ENCODE assay signal across 17 cellular contexts in genomic region chrX:115966920-115967319, GRCh38.
A peak's percentile ranks its signal among the peaks of the same experiment; 100 is the strongest.
DNase-seq lines count a peak whose midpoint lies in the region; FAIRE-seq and TF ChIP-seq lines count a peak whose summit lies in the region.
"Had no signal": no experiment of that assay in that cellular context is flagged by ENCODE, and none has a peak within 500 bp of the region (broad histone marks: within the 10 kb centered on the region; RNA-seq: fewer than 3 reads in every experiment).

No MANE protein-coding gene starts in this region.

- H4K91ac ChIP-seq in H1 (replicated peaks; ENCODE audit: insufficient read length, low read length), result no peak overlapping the region

- no peak for FAIRE-seq in H1 (lab: Jason Lieb, UNC)
- no peak for FAIRE-seq in H54 (lab: Jason Lieb, UNC)
- FAIRE-seq: urothelium cell line had no signal

- no peaks in the 10 kb centered on the region for H4K20me1 ChIP-seq in H1 (replicated peaks in 1 of 2; ENCODE audit: control insufficient read depth in 1 of 2, insufficient read depth in 2 of 2, low read length in 2 of 2)

- no peak overlapping the region for H2AK5ac ChIP-seq in H1 (ENCODE audit: low read depth, low read length)

- no peak for TF ChIP-seq RAD21 in H1 (IDR thresholded peaks at IDR 0.05 in 1 of 2, conservative IDR thresholded peaks at IDR 0.05 in 1 of 2; ENCODE audit: low read depth in 2 of 2, low read length in 2 of 2)

- H2BK20ac ChIP-seq in H1 (ENCODE audit: low read length), result no peak overlapping the region

- H2BK12ac ChIP-seq in H1 (ENCODE audit: low read depth, low read length), result no peak overlapping the region

- H3K56ac ChIP-seq in H1 (replicated peaks; ENCODE audit: insufficient read length, low read depth, low read length), result no peak overlapping the region

- H3K4me1 ChIP-seq in BE2C, result no peaks in the 10 kb centered on the region
- H3K4me1 ChIP-seq in HAP-1, result peaks cover 9% of the 10 kb centered on the region; the same call in 1 of the 2 replicates
- H3K4me1 ChIP-seq in H1 (replicated peaks in 1 of 4; ENCODE audit: control insufficient read depth in 3 of 4, insufficient read depth in 4 of 4, low read length in 3 of 4), result peaks cover 0 to 5% (median 4%) of the 10 kb centered on the region in 4 experiments; a peak in 2 of 7 replicates
- H3K4me1 ChIP-seq: pancreas had no signal

- H3K27ac ChIP-seq in H1 (ENCODE audit: low read depth, low read length), result no peak overlapping the region
- H3K27ac ChIP-seq: pancreas had no signal

- no peak overlapping the region for H2BK5ac ChIP-seq in H1 (ENCODE audit: low read depth, low read length)

- TF ChIP-seq EP300 in H1 (IDR thresholded peaks at IDR 0.05; ENCODE audit: borderline replicate concordance in 1 of 2, low read depth in 2 of 2, low read length in 2 of 2), result no peak

- no peak for TF ChIP-seq CTCF in BE2C (IDR thresholded peaks at IDR 0.05; ENCODE audit: low read depth, low read length)
- no peak for TF ChIP-seq CTCF in H1 (IDR thresholded peaks at IDR 0.05; ENCODE audit: control extremely low read depth in 1 of 3, insufficient read depth in 1 of 3, low read depth in 1 of 3, low read length in 3 of 3)

- no peak overlapping the region for H3K9ac ChIP-seq in H1 (replicated peaks in 1 of 4; ENCODE audit: extremely low read depth in 1 of 4, low read depth in 3 of 4, low read length in 3 of 4)

- no peak overlapping the region for H4K8ac ChIP-seq in H1 (ENCODE audit: extremely low read depth, insufficient read depth, low read length)

- H2BK120ac ChIP-seq in H1 (replicated peaks; ENCODE audit: low read depth, low read length), result no peak overlapping the region

- H3K23ac ChIP-seq in H1 (ENCODE audit: insufficient read length), result no peak overlapping the region

- no peak overlapping the region for H3K4ac ChIP-seq in H1 (replicated peaks; ENCODE audit: insufficient read length, low read depth, low read length)

- H3K36me3 ChIP-seq in BE2C (no peaks in the 10 kb centered on the region), HAP-1 (replicated peaks) (no peaks in the 10 kb centered on the region; the same call in 1 of the 2 replicates), H1 (ENCODE audit: control insufficient read depth in 2 of 4, insufficient read depth in 4 of 4, low read length in 3 of 4) (no peaks in the 10 kb centered on the region)
- H3K36me3 ChIP-seq: pancreas had no signal

- peaks cover 13 to 67% of the 10 kb centered on the region in 2 experiments for H3K79me2 ChIP-seq in H1 (ENCODE audit: control insufficient read depth in 1 of 2, insufficient read depth in 2 of 2, low read length in 2 of 2)

- CTCF ChIA-PET in H1 (lab: Charles Lee; ENCODE audit: partially characterized antibody), result interaction anchor here (0.6 kb wide), 1 partner anchor 22 kb away, joined by 3 read pairs; no protein-coding TSS in a partner anchor

- no peak overlapping the region for H4K5ac ChIP-seq in H1 (ENCODE audit: insufficient read length, low read depth, low read length)

- H3K27me3 ChIP-seq in BE2C, result no peaks in the 10 kb centered on the region
- no peaks in the 10 kb centered on the region for H3K27me3 ChIP-seq in HAP-1 (ENCODE audit: low read depth)
- no peaks in the 10 kb centered on the region for H3K27me3 ChIP-seq in H1 (replicated peaks in 1 of 4; ENCODE audit: control insufficient read depth in 3 of 4, extremely low read depth in 1 of 4, insufficient read depth in 3 of 4, low read length in 3 of 4)

- H2AFZ ChIP-seq in H1 (ENCODE audit: low read length), result no peak overlapping the region

- H3K14ac ChIP-seq in H1 (ENCODE audit: insufficient read length), result no peak overlapping the region

- H3K9me3 ChIP-seq in BE2C, result no peaks in the 10 kb centered on the region
- peaks cover 2% of the 10 kb centered on the region; the same call in 1 of the 2 replicates for H3K9me3 ChIP-seq in HAP-1
- H3K9me3 ChIP-seq in H1 (ENCODE audit: insufficient read depth in 2 of 2, low read depth in 1 of 2, low read length in 1 of 2), result no peaks in the 10 kb centered on the region
- H3K9me3 ChIP-seq: pancreas had no signal

- WGBS in H1 (ENCODE audit: extremely low coverage in 1 of 2, insufficient coverage in 1 of 2, insufficient read length in 1 of 2, insufficient replicate concordance in 2 of 2, low coverage in 1 of 2, low lambda C conversion rate in 2 of 2, missing lambda C conversion rate in 1 of 2), 2 experiments, result 84% methylated on average over 11 of the region's 11 CpGs; no CpG with 5 or more reads in 1 of the 2 experiments

- in situ Hi-C loops in HAP-1 (cut with MboI; ENCODE audit: low sequenced_read_pairs), result no loop called here

- no peaks in the 10 kb centered on the region; the same call in 1 of the 2 replicates for H3K79me1 ChIP-seq in H1 (ENCODE audit: low read depth, low read length)

- H3K4me2 ChIP-seq in H1 (ENCODE audit: insufficient read depth in 1 of 2, low read depth in 2 of 2, low read length in 2 of 2), result peak overlapping the region; percentile 33 to 83

- H3K18ac ChIP-seq in H1 (ENCODE audit: extremely low read depth, low read length), result no peak overlapping the region

- no peaks in the 10 kb centered on the region for H3K23me2 ChIP-seq in H1 (ENCODE audit: low read depth, low read length)

- H3K4me3 ChIP-seq in BE2C (ENCODE audit: low read depth, low read length) (peak overlapping the region; percentile 78), HAP-1 (peak overlapping the region; percentile 88), H1 (ENCODE audit: extremely low read depth in 1 of 4, insufficient read depth in 2 of 4, low read depth in 3 of 4, low read length in 4 of 4) (peak overlapping the region in 2 of 4 experiments; percentile 89 to 92; a peak in 3 of 8 replicates)
- H3K4me3 ChIP-seq: pancreas had no signal

- POLR2A ChIA-PET in H1 (lab: Charles Lee; ENCODE audit: partially characterized antibody), result interaction anchor here (0.7 kb wide), 1 partner anchor 552 kb away, joined by 3 read pairs; no protein-coding TSS in a partner anchor

- TF ChIP-seq POLR2A in H1 (IDR thresholded peaks at IDR 0.05; ENCODE audit: control extremely low read depth in 1 of 2, low read depth in 2 of 2, low read length in 2 of 2), result no peak
- no peak for TF ChIP-seq POLR2A in H54 (IDR thresholded peaks at IDR 0.05; ENCODE audit: low read depth, low read length)

- H2BK15ac ChIP-seq in H1 (ENCODE audit: low read length), result no peak overlapping the region

- peak; percentile 50 for DNase-seq in BE2C
- peak in 1 of 2 experiments; percentile 29 for DNase-seq in HAP-1 (ENCODE audit: low spot score in 2 of 2)
- DNase-seq in H1 (ENCODE audit: low read depth in 1 of 2, low spot score in 2 of 2), result no peak
- DNase-seq in mucosa of gallbladder (ENCODE audit: low spot score), result peak; percentile 31
- no peak for DNase-seq in activated CD8-positive, alpha-beta memory T cell treated with anti-CD3 and anti-CD28 coated beads for 24 hours
- DNase-seq in Kasumi-1 (lab: John Stamatoyannopoulos, UW), result no peak
- DNase-seq in retina, result no peak
- no peak for DNase-seq in H54 (ENCODE audit: insufficient read length, low spot score)
- DNase-seq: activated CD4-positive, alpha-beta T cell treated with anti-CD3 and anti-CD28 coated beads, Interleukin-2, amount 50 U/mL, for 48 hours; effector CD8-positive, alpha-beta T cell; immature natural killer cell; Karpas-422; NCI-H1694 treated with DMSO at 0.1 percent for 48 hours; NCI-H524; pancreas; stimulated activated naive B cell treated with anti-CD40 and anti-IgM and Interleukin-4, amounts not matched to agents 10 μg/mL and 1 μg/mL and 100 μg/mL, for 72 hours had no signal

TF ChIP-seq in H1, 55 proteins besides CTCF, POLR2A, EP300 and RAD21 (continues in another document):
- TF ChIP-seq RBBP5 (IDR thresholded peaks at IDR 0.05; ENCODE audit: borderline replicate concordance, low read depth, low read length), result no peak

Comparison
In these comparisons a context has a peak if more than half of its experiments do, and no peak if none do; other contexts are left out.
1. DNase-seq: peak in BE2C (single experiment) and mucosa of gallbladder (single experiment); none in H1 (0 of 2), activated CD8-positive, alpha-beta memory T cell treated with anti-CD3 and anti-CD28 coated beads for 24 hours (single experiment), Kasumi-1 (0 of 2), retina (single experiment) and H54 (single experiment).